Comparison of ENCODE assay signal across 16 cellular contexts in the genomic region with DNA sequence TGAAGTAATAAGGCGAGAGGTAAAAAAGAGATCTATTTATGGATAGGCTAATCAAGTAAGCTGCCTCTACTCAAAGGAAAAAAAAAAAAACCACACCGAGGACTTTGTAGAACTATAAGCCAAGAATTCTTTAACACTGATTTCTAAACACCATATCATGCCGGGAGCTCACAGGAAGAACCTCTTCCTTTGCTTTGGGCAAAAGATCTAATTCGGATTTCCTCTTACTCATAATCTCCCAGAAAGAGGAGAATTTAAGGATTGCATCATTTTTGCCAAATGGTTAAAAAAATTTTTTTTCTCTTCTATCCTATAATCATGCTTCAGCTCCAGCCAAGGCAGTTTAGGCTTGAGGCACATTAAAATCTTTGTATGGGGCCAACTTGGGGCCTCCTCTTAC.
DNase-seq lines count a peak whose midpoint lies in the region; ATAC-seq, FAIRE-seq and TF ChIP-seq lines count a peak whose summit lies in the region.
"Had no signal": no experiment of that assay in that cellular context is flagged by ENCODE, and none has a peak within 500 bp of the region (broad histone marks: within the 10 kb centered on the region; RNA-seq: fewer than 3 reads in every experiment).

No MANE protein-coding gene starts in this region.

- intact Hi-C loops in IMR-90 (cut with micrococcal nuclease) = no loop called here

- H3K4ac ChIP-seq in IMR-90 (ENCODE audit: low read depth, low read length) = peak overlapping the region; percentile 86

- H3K4me3 ChIP-seq in BLaER1 (no peak overlapping the region), IMR-90 (ENCODE audit: insufficient read depth, low read depth, low read length) (no peak overlapping the region), astrocyte of the spinal cord (ENCODE audit: low read depth, low read length) (no peak overlapping the region)
- H3K4me3 ChIP-seq: heart left ventricle, lower lobe of right lung, prostate gland had no signal

- TF ChIP-seq POLR2A in IMR-90 (IDR thresholded peaks at IDR 0.05; ENCODE audit: low read depth, low read length) (no peak), GM12891 (IDR thresholded peaks at IDR 0.05; ENCODE audit: low read depth, low read length) (no peak)

- H4K20me1 ChIP-seq in BLaER1 = no peaks in the 10 kb centered on the region
- H4K20me1 ChIP-seq in IMR-90 (ENCODE audit: insufficient read depth, low read length) = no peaks in the 10 kb centered on the region

- H3K4me1 ChIP-seq in BLaER1 (peaks cover 15% of the 10 kb centered on the region), IMR-90 (ENCODE audit: control insufficient read depth, insufficient read depth, low read length) (peaks cover 3% of the 10 kb centered on the region)
- H3K4me1 ChIP-seq: lower lobe of right lung had no signal

- H2BK15ac ChIP-seq in IMR-90 (ENCODE audit: low read depth, low read length) = no peak overlapping the region

- CTCF ChIA-PET in IMR-90 (lab: Yijun Ruan, JAX) = interaction anchor here (2.6 kb wide), 1 partner anchor 44 kb away, joined by 6 read pairs; no protein-coding TSS in a partner anchor

- H2AFZ ChIP-seq in IMR-90 (replicated peaks; ENCODE audit: low read length, poor library complexity) = no peak overlapping the region

- no peak overlapping the region for H4K5ac ChIP-seq in IMR-90 (ENCODE audit: low read depth, low read length)

- peaks cover 60% of the 10 kb centered on the region for H3K36me3 ChIP-seq in BLaER1
- H3K36me3 ChIP-seq in IMR-90 (ENCODE audit: control insufficient read depth, insufficient read depth, low read length) = peaks cover 13% of the 10 kb centered on the region
- H3K36me3 ChIP-seq: prostate gland had no signal

- peak overlapping the region in 1 of 2 experiments; percentile 80; a peak in 2 of 4 replicates for H4K8ac ChIP-seq in IMR-90 (ENCODE audit: low read depth in 2 of 2, low read length in 2 of 2)

- peaks cover 5 to 11% of the 10 kb centered on the region in 2 experiments; a peak in 1 of 4 replicates for H3K79me1 ChIP-seq in IMR-90 (ENCODE audit: low read depth in 1 of 2, low read length in 2 of 2)

- dilution Hi-C loops in IMR-90 (cut with HindIII; ENCODE audit: low sequenced_read_pairs, unreplicated experiment) = no loop called here

- no peak for FAIRE-seq in GM12891 (lab: Jason Lieb, UNC)

- 0 out of 2 replicates have a peak overlapping the region, but pooled peaks have one; percentile 35 for H3K14ac ChIP-seq in IMR-90 (replicated peaks; ENCODE audit: low read depth, low read length)

- H3K27ac ChIP-seq in BLaER1 = 0 out of 2 replicates have a peak overlapping the region, but pooled peaks have one; percentile 15
- H3K27ac ChIP-seq in IMR-90 (ENCODE audit: insufficient read depth, low read length) = peak overlapping the region; percentile 43
- H3K27ac ChIP-seq: heart left ventricle, HL-60, lower lobe of right lung, prostate gland had no signal

- no peak overlapping the region for H2AK9ac ChIP-seq in IMR-90 (replicated peaks; ENCODE audit: low read depth, low read length, poor library complexity)

- peak overlapping the region; percentile 44; the same call in 1 of the 2 replicates for H3K56ac ChIP-seq in IMR-90 (ENCODE audit: extremely low read depth, insufficient read depth, low read length)

- POLR2A ChIA-PET in IMR-90 (lab: Charles Lee; ENCODE audit: unreplicated experiment) = no interaction called here

- no peak overlapping the region for H2AK5ac ChIP-seq in IMR-90 (ENCODE audit: low read depth, low read length)

- H3K9ac ChIP-seq in BLaER1 (no peak overlapping the region), IMR-90 (ENCODE audit: low read depth, low read length) (no peak overlapping the region)

- H3K23ac ChIP-seq in IMR-90 (ENCODE audit: low read depth, low read length) = 0 out of 2 replicates have a peak overlapping the region, but pooled peaks have one; percentile 7

- no peak for TF ChIP-seq CTCF in IMR-90 (conservative IDR thresholded peaks at IDR 0.05; ENCODE audit: low read depth, low read length)
- TF ChIP-seq CTCF in astrocyte of the spinal cord (IDR thresholded peaks at IDR 0.05; ENCODE audit: low read depth, low read length) = no peak

- H3K27me3 ChIP-seq in BLaER1 (no peaks in the 10 kb centered on the region), IMR-90 (ENCODE audit: control insufficient read depth, insufficient read depth, low read length) (no peaks in the 10 kb centered on the region)
- H3K27me3 ChIP-seq: heart left ventricle had no signal

- no CpG with 5 or more reads among the region's 4 CpGs for WGBS in IMR-90 (ENCODE audit: extremely low coverage in 2 of 2, insufficient read length in 1 of 2), 2 experiments

- peaks cover 9% of the 10 kb centered on the region for H3K9me1 ChIP-seq in IMR-90 (ENCODE audit: insufficient read depth, low read length)

- in situ Hi-C loops in IMR-90 (cut with MboI; ENCODE audit: low sequenced_read_pairs) (no loop called here), astrocyte of the spinal cord (cut with HindIII; ENCODE audit: low sequenced_read_pairs) (no loop called here)

- H2BK5ac ChIP-seq in IMR-90 (ENCODE audit: low read depth, low read length, poor library complexity, severe bottlenecking) = peak overlapping the region; percentile 67

- no peak for TF ChIP-seq RAD21 in IMR-90 (IDR thresholded peaks at IDR 0.05; ENCODE audit: low read length)

- DNase-seq in IMR-90 (peak; percentile 83), astrocyte of the spinal cord (ENCODE audit: low read depth, low spot score) (peak; percentile 77), lung microvascular endothelial cell (ENCODE audit: low read depth in 2 of 2) (peak; percentile 73 to 92), GM12891 (ENCODE audit: insufficient read length, low spot score) (no peak), COR-L47 (lab: John Stamatoyannopoulos, UW) (no peak), GF-D8 (lab: John Stamatoyannopoulos, UW) (no peak)
- DNase-seq: activated T-cell treated with anti-CD3 and anti-CD28 coated beads for 4 hours, DMS153, heart left ventricle, lower lobe of right lung, NCI-H1436, T1000 had no signal

- BruUV-seq in IMR-90 (replicated peaks; lab: Mats Ljungman, UMichigan) = no TSS peak

- H2BK120ac ChIP-seq in IMR-90 (ENCODE audit: low read depth, low read length) = peak overlapping the region; percentile 78

- H3K4me2 ChIP-seq in BLaER1 (peak overlapping the region; percentile 52), IMR-90 (ENCODE audit: low read depth, low read length) (no peak overlapping the region)

- H3K9me3 ChIP-seq in BLaER1 = no peaks in the 10 kb centered on the region
- H3K9me3 ChIP-seq in IMR-90 (ENCODE audit: control insufficient read depth, insufficient read depth, low read length) = no peaks in the 10 kb centered on the region
- H3K9me3 ChIP-seq: heart left ventricle, lower lobe of right lung, prostate gland had no signal

- H4K91ac ChIP-seq in IMR-90 (ENCODE audit: insufficient read depth, low read depth, low read length) = no peak overlapping the region

- no peak overlapping the region for H3K18ac ChIP-seq in IMR-90 (ENCODE audit: low read depth, low read length)

- ATAC-seq in IMR-90 (ENCODE audit: low read depth) (peak; percentile 77), HG03095 (IDR thresholded peaks at IDR 0.05; ENCODE audit: unreplicated experiment) (no peak)
- ATAC-seq: lower lobe of right lung had no signal

- H2BK20ac ChIP-seq in IMR-90 (ENCODE audit: low read depth, low read length) = no peak overlapping the region

TF ChIP-seq in IMR-90, 13 proteins besides CTCF, POLR2A, EP300 and RAD21 (continues in another document):
- TF ChIP-seq, protein P1, sequence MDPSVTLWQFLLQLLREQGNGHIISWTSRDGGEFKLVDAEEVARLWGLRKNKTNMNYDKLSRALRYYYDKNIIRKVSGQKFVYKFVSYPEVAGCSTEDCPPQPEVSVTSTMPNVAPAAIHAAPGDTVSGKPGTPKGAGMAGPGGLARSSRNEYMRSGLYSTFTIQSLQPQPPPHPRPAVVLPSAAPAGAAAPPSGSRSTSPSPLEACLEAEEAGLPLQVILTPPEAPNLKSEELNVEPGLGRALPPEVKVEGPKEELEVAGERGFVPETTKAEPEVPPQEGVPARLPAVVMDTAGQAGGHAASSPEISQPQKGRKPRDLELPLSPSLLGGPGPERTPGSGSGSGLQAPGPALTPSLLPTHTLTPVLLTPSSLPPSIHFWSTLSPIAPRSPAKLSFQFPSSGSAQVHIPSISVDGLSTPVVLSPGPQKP (IDR thresholded peaks at IDR 0.05; ENCODE audit: borderline replicate concordance, low read depth, low read length) = no peak
- TF ChIP-seq RFX5 (IDR thresholded peaks at IDR 0.05; ENCODE audit: low read depth, low read length) (no peak), CHD1 (IDR thresholded peaks at IDR 0.05; ENCODE audit: low read depth, low read length) (no peak), CEBPB (IDR thresholded peaks at IDR 0.05; ENCODE audit: low read depth, low read length) (peak; percentile 88), RCOR1 (IDR thresholded peaks at IDR 0.05; ENCODE audit: insufficient replicate concordance, low read length) (no peak), MXI1 (IDR thresholded peaks at IDR 0.05; ENCODE audit: borderline replicate concordance, low read depth, low read length) (no peak), NFE2L2 (IDR thresholded peaks at IDR 0.05; ENCODE audit: low read depth, low read length) (no peak), FOS (IDR thresholded peaks at IDR 0.05; ENCODE audit: low read depth, low read length) (no peak), MAFK (IDR thresholded peaks at IDR 0.05; ENCODE audit: low read depth, low read length) (no peak)

TF ChIP-seq in GM12891, 5 proteins besides CTCF, POLR2A, EP300 and RAD21:
- no peak for TF ChIP-seq PAX5 (IDR thresholded peaks at IDR 0.05; ENCODE audit: insufficient read depth, low read length, severe bottlenecking)
- no peak for TF ChIP-seq SPI1 (IDR thresholded peaks at IDR 0.05; ENCODE audit: low read depth, low read length)
- TF ChIP-seq TAF1 (IDR thresholded peaks at IDR 0.05; ENCODE audit: low read depth, low read length) = no peak
- TF ChIP-seq POU2F2 (IDR thresholded peaks at IDR 0.05; ENCODE audit: low read depth, low read length) = no peak
- TF ChIP-seq POLR2AphosphoS5 (IDR thresholded peaks at IDR 0.05; ENCODE audit: low read depth, low read length) = no peak
TF ChIP-seq in GM12891: peak in this region for 0.

Comparison
In these comparisons a context has a peak if more than half of its experiments do, and no peak if none do; other contexts are left out.
1. DNase-seq: peak in IMR-90 (single experiment), astrocyte of the spinal cord (single experiment) and lung microvascular endothelial cell (2 of 2); none in GM12891 (single experiment), COR-L47 (single experiment) and GF-D8 (single experiment).